Comparison of ENCODE assay signal across 23 cellular contexts in the genomic region with DNA sequence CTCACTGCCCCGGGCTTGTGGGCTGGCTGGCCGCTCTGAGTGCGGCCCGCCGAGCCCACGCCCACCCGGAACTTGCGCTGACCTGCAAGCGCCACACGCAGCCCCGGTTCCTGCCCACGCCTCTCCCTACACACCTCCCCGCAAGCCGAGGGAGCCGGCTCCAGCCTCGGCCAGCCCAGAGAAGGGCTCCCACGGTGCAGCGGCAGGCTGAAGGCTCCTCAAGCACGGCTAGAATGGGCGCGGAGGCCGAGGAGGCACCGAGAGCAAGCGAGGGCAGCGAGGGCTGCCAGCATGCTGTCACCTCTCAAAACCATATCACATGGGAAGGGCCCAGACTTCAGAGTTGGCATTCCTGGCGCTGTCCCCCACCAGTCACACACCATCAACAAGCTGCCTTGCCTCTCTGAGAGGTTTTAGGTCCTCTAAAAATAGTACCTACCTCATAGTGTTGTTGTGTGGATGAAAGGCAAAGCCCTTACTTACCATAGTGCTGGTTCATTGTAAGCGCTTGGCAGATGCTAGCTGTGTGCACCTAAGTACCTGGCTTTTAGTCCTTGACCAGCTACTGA. TPM values are rescaled to one million over a fixed set of nuclear protein-coding genes. Genes with fewer than 3 reads are reported as not detected.
DNase-seq lines count a peak whose midpoint lies in the region; ATAC-seq and TF ChIP-seq lines count a peak whose summit lies in the region.
"Had no signal": no experiment of that assay in that cellular context is flagged by ENCODE, and none has a peak within 500 bp of the region (broad histone marks: within the 10 kb centered on the region; RNA-seq: fewer than 3 reads in every experiment).

No MANE protein-coding gene starts in this region.

- ATAC-seq in Right ventricle myocardium superior (ENCODE audit: poor library complexity) (peak; percentile 41), left ventricle myocardium superior (peak; percentile 84), Right ventricle myocardium inferior (no peak), left lobe of liver (no peak), upper lobe of right lung (no peak), HG02840 (IDR thresholded peaks at IDR 0.05; ENCODE audit: low FRiP score, unreplicated experiment) (no peak)
- ATAC-seq: A549 had no signal

- H3K4me1 ChIP-seq in right atrium auricular region (no peaks in the 10 kb centered on the region), upper lobe of right lung (peaks cover 5% of the 10 kb centered on the region)
- H3K4me1 ChIP-seq: A549; BE2C; BLaER1 treated with 17β-estradiol and CSF1 and Interleukin-3, amounts not matched to agents 10 nM and 100 nM had no signal

- H3K27me3 ChIP-seq in right atrium auricular region: no peaks in the 10 kb centered on the region
- H3K27me3 ChIP-seq in upper lobe of right lung: no peaks in the 10 kb centered on the region
- H3K27me3 ChIP-seq: BE2C; BLaER1 treated with 17β-estradiol and CSF1 and Interleukin-3, amounts not matched to agents 10 nM and 100 nM had no signal

- H3K4me3 ChIP-seq in right atrium auricular region (no peak overlapping the region), upper lobe of right lung (no peak overlapping the region)
- H3K4me3 ChIP-seq: A549; BLaER1 treated with 17β-estradiol and CSF1 and Interleukin-3, amounts not matched to agents 10 nM and 100 nM; GM23248 had no signal

- H3K27ac ChIP-seq in right atrium auricular region: no peak overlapping the region
- no peak overlapping the region for H3K27ac ChIP-seq in upper lobe of right lung
- H3K27ac ChIP-seq: A549; BLaER1 treated with 17β-estradiol and CSF1 and Interleukin-3, amounts not matched to agents 10 nM and 100 nM; GM23248 had no signal

- H3K36me3 ChIP-seq in right atrium auricular region: no peaks in the 10 kb centered on the region
- no peaks in the 10 kb centered on the region for H3K36me3 ChIP-seq in upper lobe of right lung
- H3K36me3 ChIP-seq: BE2C; BLaER1 treated with 17β-estradiol and CSF1 and Interleukin-3, amounts not matched to agents 10 nM and 100 nM had no signal

- intact Hi-C loops in Right ventricle myocardium superior (cut with DNase I): no loop called here
- intact Hi-C loops in left ventricle myocardium superior (cut with micrococcal nuclease): no loop called here
- intact Hi-C loops in Right ventricle myocardium inferior (cut with DNase I): no loop called here
- intact Hi-C loops in upper lobe of right lung (cut with DNase I): no loop called here

- TF ChIP-seq CTCF in right atrium auricular region (IDR thresholded peaks at IDR 0.05): no peak
- no peak for TF ChIP-seq CTCF in upper lobe of right lung (IDR thresholded peaks at IDR 0.05)

- DNase-seq in Right ventricle myocardium superior (no peak), right atrium auricular region (ENCODE audit: low spot score) (no peak), left ventricle myocardium superior (no peak), Right ventricle myocardium inferior (ENCODE audit: missing footprints) (no peak), left lobe of liver (ENCODE audit: low spot score) (peak; percentile 6), upper lobe of right lung (peak; percentile 42), NAMALWA (ENCODE audit: low spot score) (no peak)
- DNase-seq: 8988T; ACHN; AML-193; BE2C; CD8-positive, alpha-beta memory T cell; DMS53; DMS79 treated with DMSO at 0.1 percent for 48 hours; GM23248; H7; HCEC 1CT had no signal

- H3K9me3 ChIP-seq in right atrium auricular region: no peaks in the 10 kb centered on the region
- H3K9me3 ChIP-seq in upper lobe of right lung: no peaks in the 10 kb centered on the region
- H3K9me3 ChIP-seq: A549, BE2C had no signal

RNA-seq across cellular contexts. Expression of a gene that starts 13.4 kb away (rescaled TPM):
- total RNA-seq in Right ventricle myocardium superior: not detected
- total RNA-seq in right atrium auricular region: not detected
- total RNA-seq in left ventricle myocardium superior: not detected
- total RNA-seq in Right ventricle myocardium inferior: not detected
- total RNA-seq in left lobe of liver: 0.63 TPM
- 0.41 TPM for total RNA-seq in upper lobe of right lung
- total RNA-seq: CD4-positive, alpha-beta T cell; CD8-positive, alpha-beta memory T cell; Daoy; GM23248; H1; H7 had no signal

RNA-seq across cellular contexts. Expression of a gene that starts 48.4 kb away (rescaled TPM):
- total RNA-seq in Right ventricle myocardium superior (310 TPM), right atrium auricular region (100 to 1,000 TPM; 277 to 390 TPM), left ventricle myocardium superior (318 TPM), Right ventricle myocardium inferior (341 TPM), left lobe of liver (275 TPM), upper lobe of right lung (440 TPM)

RNA-seq across cellular contexts. Expression of a gene that starts 48.8 kb away (rescaled TPM):
- total RNA-seq in Right ventricle myocardium superior (5.3 TPM), right atrium auricular region (1 to 10 TPM; 3.3 to 5.6 TPM), left ventricle myocardium superior (4.7 TPM), Right ventricle myocardium inferior (4.7 TPM), left lobe of liver (2.9 TPM), upper lobe of right lung (4.7 TPM)

RNA-seq across cellular contexts. Expression of a gene that starts 58.4 kb away (rescaled TPM):
- total RNA-seq in Right ventricle myocardium superior (12.0 TPM), right atrium auricular region (10 to 100 TPM; 10.5 to 10.6 TPM), left ventricle myocardium superior (13.2 TPM), Right ventricle myocardium inferior (13.8 TPM), left lobe of liver (10.5 TPM), upper lobe of right lung (18.1 TPM)

RNA-seq across cellular contexts. Expression of a gene that starts 59.1 kb away (rescaled TPM):
- total RNA-seq in Right ventricle myocardium superior: 9.9 TPM
- 10 to 100 TPM in 1 of 2 donors, 1 to 10 TPM in 1; 6.5 to 10.1 TPM for total RNA-seq in right atrium auricular region
- 8.8 TPM for total RNA-seq in left ventricle myocardium superior
- total RNA-seq in Right ventricle myocardium inferior: 11.9 TPM
- 14.4 TPM for total RNA-seq in left lobe of liver
- total RNA-seq in upper lobe of right lung: 16.8 TPM

Comparison
In these comparisons a context has a peak if more than half of its experiments do, and no peak if none do; other contexts are left out.
1. ATAC-seq: peak in Right ventricle myocardium superior (single experiment) and left ventricle myocardium superior (single experiment); none in Right ventricle myocardium inferior (single experiment), left lobe of liver (single experiment), upper lobe of right lung (single experiment) and HG02840 (single experiment).
2. DNase-seq: peak in left lobe of liver (single experiment) and upper lobe of right lung (single experiment); none in Right ventricle myocardium superior (single experiment), right atrium auricular region (single experiment), left ventricle myocardium superior (single experiment), Right ventricle myocardium inferior (single experiment) and NAMALWA (single experiment).